Comparison of ENCODE assay signal across 8 cellular contexts in the genomic region with DNA sequence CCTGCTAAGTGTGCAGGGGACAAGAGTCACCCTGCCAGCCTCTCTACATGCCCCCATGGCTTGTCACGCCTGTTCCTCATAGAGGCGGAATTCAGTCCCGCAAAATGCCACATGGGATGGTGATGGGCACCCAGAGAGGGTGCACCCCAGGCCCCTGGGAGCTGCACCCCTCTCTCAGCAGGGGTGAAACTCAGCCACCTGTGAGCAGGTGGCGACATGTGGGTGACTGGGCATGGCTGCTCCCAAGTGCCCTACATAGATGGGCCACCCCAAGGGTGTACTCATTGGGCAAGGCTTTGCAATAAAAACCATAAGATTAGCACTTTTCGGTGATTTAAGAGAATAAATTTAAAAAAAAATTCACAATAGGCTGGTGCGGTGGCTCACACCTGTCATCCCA.
"Had no signal": no experiment of that assay in that cellular context is flagged by ENCODE, and none has a peak within 500 bp of the region (broad histone marks: within the 10 kb centered on the region; RNA-seq: fewer than 3 reads in every experiment).

No MANE protein-coding gene starts in this region.

- ATAC-seq: mucosa of descending colon; naive thymus-derived CD4-positive, alpha-beta T cell; WTC11 had no signal

- H3K36me3 ChIP-seq: neutrophil, transverse colon had no signal

- DNase-seq: stimulated activated CD4-positive, alpha-beta T cell treated with anti-CD3 and anti-CD28 coated beads, Interleukin-4, amount 100 ng/mL, for 24 hours; stimulated activated naive CD4-positive, alpha-beta T cell treated with Interleukin-2 at 50 U/mL for 16 hours; transverse colon had no signal

- H3K27me3 ChIP-seq: hepatocyte, transverse colon had no signal

- H3K27ac ChIP-seq: hepatocyte, neutrophil had no signal

- H2AFZ ChIP-seq: hepatocyte had no signal

- H3K9me3 ChIP-seq: mucosa of descending colon, neutrophil, transverse colon had no signal

- H3K4me3 ChIP-seq: hepatocyte, mucosa of descending colon, transverse colon had no signal
